Comparison of ENCODE assay signal across 20 cellular contexts in genomic region chrX:20414781-20415445, GRCh38.
DNase-seq lines count a peak whose midpoint lies in the region; ATAC-seq, FAIRE-seq and TF ChIP-seq lines count a peak whose summit lies in the region.
"Had no signal": no experiment of that assay in that cellular context is flagged by ENCODE, and none has a peak within 500 bp of the region (broad histone marks: within the 10 kb centered on the region; RNA-seq: fewer than 3 reads in every experiment).

No MANE protein-coding gene starts in this region.

- no peaks in the 10 kb centered on the region for H4K20me1 ChIP-seq in astrocyte (ENCODE audit: insufficient read depth, low read length)

- FAIRE-seq in astrocyte (lab: Jason Lieb, UNC), result peak; percentile 5
- FAIRE-seq: H54 had no signal

- DNase-seq in activated T-cell treated with anti-CD3 and anti-CD28 coated beads, Interleukin-2, amount 50 U/mL, for 4 hours, result no peak
- DNase-seq in activated T-cell treated with anti-CD3 and anti-CD28 coated beads for 4 hours, result no peak
- DNase-seq in astrocyte (ENCODE audit: low read depth), result peak; percentile 79
- DNase-seq in stimulated activated CD8-positive, alpha-beta memory T cell treated with anti-CD3 and anti-CD28 coated beads, Interleukin-4, amount 100 ng/mL, for 48 hours, result peak; percentile 28
- no peak for DNase-seq in mesenteric fat pad (ENCODE audit: low spot score)
- no peak for DNase-seq in C1 segment of cervical spinal cord (lab: John Stamatoyannopoulos, UW)
- DNase-seq in AG08395 (ENCODE audit: low spot score), result no peak
- DNase-seq: activated CD4-positive, alpha-beta T cell treated with anti-CD3 and anti-CD28 coated beads, Interleukin-2, amount 50 U/mL, for 4 hours; activated effector memory CD4-positive, alpha-beta T cell treated with Interleukin-2 at 50 U/mL for 16 hours; Caco-2; NCI-H146; NCI-H510A; psoas muscle; SIG-M5; stimulated activated CD4-positive, alpha-beta T cell treated with anti-CD3 and anti-CD28 coated beads, Interleukin-12 subunit alpha, Interleukin-12 subunit beta, amount 100 ng/mL, for 4 hours; T-helper 9 cell had no signal

- no peak overlapping the region for H3K4me3 Mint-ChIP-seq in activated T-cell treated with anti-CD3 and anti-CD28 coated beads, Interleukin-2, amount 50 U/mL, for 4 hours
- H3K4me3 Mint-ChIP-seq in astrocyte (ENCODE audit: unreplicated experiment), result no peak overlapping the region
- H3K4me3 Mint-ChIP-seq: brain had no signal

- no peak overlapping the region for H3K9ac ChIP-seq in astrocyte (ENCODE audit: low read length)

- H3K36me3 Mint-ChIP-seq in activated T-cell treated with anti-CD3 and anti-CD28 coated beads, Interleukin-2, amount 50 U/mL, for 4 hours (ENCODE audit: insufficient read depth), result no peaks in the 10 kb centered on the region
- no peaks in the 10 kb centered on the region for H3K36me3 Mint-ChIP-seq in astrocyte (ENCODE audit: low read depth, unreplicated experiment)
- H3K36me3 Mint-ChIP-seq: brain had no signal

- H3K27me3 Mint-ChIP-seq in activated T-cell treated with anti-CD3 and anti-CD28 coated beads, Interleukin-2, amount 50 U/mL, for 4 hours (ENCODE audit: low read depth), result no peaks in the 10 kb centered on the region
- peaks cover 4% of the 10 kb centered on the region for H3K27me3 Mint-ChIP-seq in astrocyte (ENCODE audit: low read depth, unreplicated experiment)
- H3K27me3 Mint-ChIP-seq: brain had no signal

- H3K9me3 ChIP-seq in KOPT-K1 (ENCODE audit: insufficient read depth, low read length, poor library complexity, severe bottlenecking), result no peaks in the 10 kb centered on the region
- no peaks in the 10 kb centered on the region for H3K9me3 ChIP-seq in astrocyte (ENCODE audit: insufficient read depth, low read depth, low read length)
- H3K9me3 ChIP-seq: Caco-2, psoas muscle, vagina had no signal

- no peak overlapping the region for H2AFZ ChIP-seq in astrocyte (ENCODE audit: low read depth, low read length)

- no peaks in the 10 kb centered on the region for H3K9me3 Mint-ChIP-seq in activated T-cell treated with anti-CD3 and anti-CD28 coated beads, Interleukin-2, amount 50 U/mL, for 4 hours
- H3K9me3 Mint-ChIP-seq in astrocyte (ENCODE audit: unreplicated experiment), result no peaks in the 10 kb centered on the region

- peak overlapping the region; percentile 66 for H3K27ac Mint-ChIP-seq in astrocyte (ENCODE audit: unreplicated experiment)
- H3K27ac Mint-ChIP-seq: brain had no signal

- peak; percentile 55 to 64 for ATAC-seq in activated T-cell treated with anti-CD3 and anti-CD28 coated beads, Interleukin-2, amount 50 U/mL, for 4 hours
- ATAC-seq: psoas muscle had no signal

- no peak for TF ChIP-seq CTCF in astrocyte (IDR thresholded peaks at IDR 0.05; ENCODE audit: insufficient read depth, low read depth, low read length)

- H3K27me3 ChIP-seq in astrocyte (ENCODE audit: insufficient read depth, low read length), result no peaks in the 10 kb centered on the region
- H3K27me3 ChIP-seq: vagina had no signal

- H3K79me2 ChIP-seq in astrocyte (ENCODE audit: insufficient read depth, low read length), result no peaks in the 10 kb centered on the region

- H3K27ac ChIP-seq in KOPT-K1 (ENCODE audit: low read depth, low read length, poor library complexity, severe bottlenecking) (peak overlapping the region; percentile 64), astrocyte (ENCODE audit: low read depth, low read length) (no peak overlapping the region)
- H3K27ac ChIP-seq: psoas muscle, vagina had no signal

- no peak overlapping the region for H3K4me2 ChIP-seq in astrocyte (ENCODE audit: low read length)

- no peaks in the 10 kb centered on the region for H3K4me1 ChIP-seq in astrocyte (ENCODE audit: insufficient read depth, low read length)
- H3K4me1 ChIP-seq: Caco-2, psoas muscle, vagina had no signal

- H3K4me3 ChIP-seq in astrocyte (ENCODE audit: insufficient read depth, low read depth, low read length), result no peak overlapping the region
- H3K4me3 ChIP-seq: psoas muscle, vagina had no signal

- H3K36me3 ChIP-seq in KOPT-K1 (ENCODE audit: insufficient read depth, low read length), result no peaks in the 10 kb centered on the region
- no peaks in the 10 kb centered on the region for H3K36me3 ChIP-seq in astrocyte (ENCODE audit: insufficient read depth, low read length)
- H3K36me3 ChIP-seq: vagina had no signal

- peaks cover 45% of the 10 kb centered on the region for H3K4me1 Mint-ChIP-seq in activated T-cell treated with anti-CD3 and anti-CD28 coated beads, Interleukin-2, amount 50 U/mL, for 4 hours (ENCODE audit: low read depth)
- no peaks in the 10 kb centered on the region for H3K4me1 Mint-ChIP-seq in astrocyte (ENCODE audit: low read depth, unreplicated experiment)
- H3K4me1 Mint-ChIP-seq: brain had no signal

Comparison
In these comparisons a context has a peak if more than half of its experiments do, and no peak if none do; other contexts are left out.
1. DNase-seq: peak in astrocyte (single experiment) and stimulated activated CD8-positive, alpha-beta memory T cell treated with anti-CD3 and anti-CD28 coated beads, Interleukin-4, amount 100 ng/mL, for 48 hours (single experiment); none in activated T-cell treated with anti-CD3 and anti-CD28 coated beads, Interleukin-2, amount 50 U/mL, for 4 hours (single experiment), activated T-cell treated with anti-CD3 and anti-CD28 coated beads for 4 hours (single experiment), mesenteric fat pad (single experiment), C1 segment of cervical spinal cord (0 of 14) and AG08395 (single experiment).